2 cellular contexts compared by ENCODE assay signal in the genomic region with DNA sequence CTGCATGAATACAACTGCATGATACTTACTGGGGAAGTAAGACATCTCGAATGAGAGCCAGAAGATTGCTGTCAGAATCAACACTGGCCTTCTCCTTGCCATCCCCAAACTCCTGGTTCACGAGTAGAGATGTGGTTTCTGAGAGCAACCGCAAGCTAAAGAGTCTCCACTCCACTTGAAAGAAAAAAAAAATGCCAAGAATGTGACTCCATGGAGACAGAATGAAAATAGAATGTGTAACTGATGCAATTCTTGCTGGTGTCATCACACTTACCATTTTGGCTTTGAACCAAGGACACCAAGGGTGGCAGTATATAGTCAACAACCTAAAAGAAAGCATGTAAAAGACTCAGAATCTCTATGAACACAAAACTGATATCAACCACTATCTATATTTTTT.
TF ChIP-seq lines count a peak whose summit lies in the region.

No MANE protein-coding gene starts in this region.

TF ChIP-seq in K562, 482 proteins besides CTCF, POLR2A, EP300 and RAD21 (continued from another document):
- no peak for TF ChIP-seq ZNF518B (CRISPR knock-in tag; IDR thresholded peaks at IDR 0.05)
- TF ChIP-seq ATF3 (IDR thresholded peaks at IDR 0.05) = peak; percentile 36; the same call in 1 of the 2 replicates
- TF ChIP-seq ATF3 (CRISPR knock-in tag; conservative IDR thresholded peaks at IDR 0.05) = no peak
- no peak for TF ChIP-seq LEF1 (IDR thresholded peaks at IDR 0.05)
- no peak for TF ChIP-seq POLR3A (IDR thresholded peaks at IDR 0.05; ENCODE audit: borderline replicate concordance, extremely low read depth, insufficient read depth, insufficient read length)
- no peak for TF ChIP-seq MEF2A (IDR thresholded peaks at IDR 0.05; ENCODE audit: control insufficient read depth, low read depth, low read length)
- no peak for TF ChIP-seq GTF3C2 (IDR thresholded peaks at IDR 0.05; ENCODE audit: borderline replicate concordance, extremely low read depth, insufficient read length)

TF ChIP-seq in HepG2, 621 proteins besides CTCF, POLR2A, EP300 and RAD21 (continued from another document):
- TF ChIP-seq TEAD3 (CRISPR knock-in tag; optimal IDR thresholded peaks at IDR 0.05; ENCODE audit: borderline replicate concordance) = peak; percentile 67
- peak; percentile 82 for TF ChIP-seq CEBPB (IDR thresholded peaks at IDR 0.05; ENCODE audit: borderline replicate concordance, low read depth, low read length)
- TF ChIP-seq GATAD2A (CRISPR knock-in tag; IDR thresholded peaks at IDR 0.05) = 0 out of 2 replicates have a peak, but pooled peaks have one; percentile 24
- TF ChIP-seq, protein P1, sequence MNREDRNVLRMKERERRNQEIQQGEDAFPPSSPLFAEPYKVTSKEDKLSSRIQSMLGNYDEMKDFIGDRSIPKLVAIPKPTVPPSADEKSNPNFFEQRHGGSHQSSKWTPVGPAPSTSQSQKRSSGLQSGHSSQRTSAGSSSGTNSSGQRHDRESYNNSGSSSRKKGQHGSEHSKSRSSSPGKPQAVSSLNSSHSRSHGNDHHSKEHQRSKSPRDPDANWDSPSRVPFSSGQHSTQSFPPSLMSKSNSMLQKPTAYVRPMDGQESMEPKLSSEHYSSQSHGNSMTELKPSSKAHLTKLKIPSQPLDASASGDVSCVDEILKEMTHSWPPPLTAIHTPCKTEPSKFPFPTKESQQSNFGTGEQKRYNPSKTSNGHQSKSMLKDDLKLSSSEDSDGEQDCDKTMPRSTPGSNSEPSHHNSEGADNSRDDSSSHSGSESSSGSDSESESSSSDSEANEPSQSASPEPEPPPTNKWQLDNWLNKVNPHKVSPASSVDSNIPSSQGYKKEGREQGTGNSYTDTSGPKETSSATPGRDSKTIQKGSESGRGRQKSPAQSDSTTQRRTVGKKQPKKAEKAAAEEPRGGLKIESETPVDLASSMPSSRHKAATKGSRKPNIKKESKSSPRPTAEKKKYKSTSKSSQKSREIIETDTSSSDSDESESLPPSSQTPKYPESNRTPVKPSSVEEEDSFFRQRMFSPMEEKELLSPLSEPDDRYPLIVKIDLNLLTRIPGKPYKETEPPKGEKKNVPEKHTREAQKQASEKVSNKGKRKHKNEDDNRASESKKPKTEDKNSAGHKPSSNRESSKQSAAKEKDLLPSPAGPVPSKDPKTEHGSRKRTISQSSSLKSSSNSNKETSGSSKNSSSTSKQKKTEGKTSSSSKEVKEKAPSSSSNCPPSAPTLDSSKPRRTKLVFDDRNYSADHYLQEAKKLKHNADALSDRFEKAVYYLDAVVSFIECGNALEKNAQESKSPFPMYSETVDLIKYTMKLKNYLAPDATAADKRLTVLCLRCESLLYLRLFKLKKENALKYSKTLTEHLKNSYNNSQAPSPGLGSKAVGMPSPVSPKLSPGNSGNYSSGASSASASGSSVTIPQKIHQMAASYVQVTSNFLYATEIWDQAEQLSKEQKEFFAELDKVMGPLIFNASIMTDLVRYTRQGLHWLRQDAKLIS (CRISPR knock-in tag; IDR thresholded peaks at IDR 0.05) = no peak
- TF ChIP-seq, protein P2, sequence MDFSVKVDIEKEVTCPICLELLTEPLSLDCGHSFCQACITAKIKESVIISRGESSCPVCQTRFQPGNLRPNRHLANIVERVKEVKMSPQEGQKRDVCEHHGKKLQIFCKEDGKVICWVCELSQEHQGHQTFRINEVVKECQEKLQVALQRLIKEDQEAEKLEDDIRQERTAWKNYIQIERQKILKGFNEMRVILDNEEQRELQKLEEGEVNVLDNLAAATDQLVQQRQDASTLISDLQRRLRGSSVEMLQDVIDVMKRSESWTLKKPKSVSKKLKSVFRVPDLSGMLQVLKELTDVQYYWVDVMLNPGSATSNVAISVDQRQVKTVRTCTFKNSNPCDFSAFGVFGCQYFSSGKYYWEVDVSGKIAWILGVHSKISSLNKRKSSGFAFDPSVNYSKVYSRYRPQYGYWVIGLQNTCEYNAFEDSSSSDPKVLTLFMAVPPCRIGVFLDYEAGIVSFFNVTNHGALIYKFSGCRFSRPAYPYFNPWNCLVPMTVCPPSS (IDR thresholded peaks at IDR 0.05) = no peak
- TF ChIP-seq RFX1 (IDR thresholded peaks at IDR 0.05) = 0 out of 2 replicates have a peak, but pooled peaks have one; percentile 26
- peak; percentile 11; the same call in 1 of the 2 replicates for TF ChIP-seq FOXA3 (CRISPR knock-in tag; IDR thresholded peaks at IDR 0.05)
- peak; percentile 32; the same call in 1 of the 2 replicates for TF ChIP-seq ARID5B (CRISPR knock-in tag; IDR thresholded peaks at IDR 0.05)
